ENCODE assay signal across 8 cellular contexts in genomic region chr17:82065193-82065637, GRCh38. TPM values are rescaled to one million over a fixed set of nuclear protein-coding genes. Genes with fewer than 3 reads are reported as not detected.
DNase-seq lines count a peak whose midpoint lies in the region; ATAC-seq and TF ChIP-seq lines count a peak whose summit lies in the region.

No MANE protein-coding gene starts in this region.

- TF ChIP-seq CTCF in H9 (conservative IDR thresholded peaks at IDR 0.05) (no peak), SU-DHL-6 (IDR thresholded peaks at IDR 0.05; ENCODE audit: insufficient read depth, low read length, poor library complexity, severe bottlenecking) (no peak), endodermal cell (conservative IDR thresholded peaks at IDR 0.05) (no peak), natural killer cell (IDR thresholded peaks at IDR 0.05) (no peak)

- H3K9me3 Mint-ChIP-seq in H9, result no peaks in the 10 kb centered on the region; a peak in 1 of 5 replicates
- H3K9me3 Mint-ChIP-seq in endodermal cell, result no peaks in the 10 kb centered on the region
- no peaks in the 10 kb centered on the region for H3K9me3 Mint-ChIP-seq in natural killer cell

- H3K27me3 Mint-ChIP-seq in H9 (ENCODE audit: low read depth) (peaks cover 10% of the 10 kb centered on the region), endodermal cell (ENCODE audit: insufficient read depth) (peaks cover 7% of the 10 kb centered on the region), natural killer cell (ENCODE audit: low read depth in 2 of 2) (no peaks in the 10 kb centered on the region)

- H3K27ac ChIP-seq in H9 (ENCODE audit: insufficient read length, low read depth, low read length) (no peak overlapping the region), SU-DHL-6 (ENCODE audit: low read depth, low read length) (peak overlapping the region; percentile 39), endodermal cell (ENCODE audit: low read depth, low read length) (no peak overlapping the region)

- no peaks in the 10 kb centered on the region for H3K27me3 ChIP-seq in H9 (ENCODE audit: insufficient read depth, low read length)
- no peaks in the 10 kb centered on the region for H3K27me3 ChIP-seq in SU-DHL-6 (ENCODE audit: low read length)
- H3K27me3 ChIP-seq in endodermal cell (ENCODE audit: control insufficient read depth, insufficient read depth, low read length, poor library complexity, severe bottlenecking), result peaks cover 3% of the 10 kb centered on the region

- H3K36me3 Mint-ChIP-seq in H9 (ENCODE audit: insufficient read depth in 1 of 3, low read depth in 3 of 3) (peaks cover 3 to 15% (median 11%) of the 10 kb centered on the region in 3 experiments), endodermal cell (ENCODE audit: low read depth) (peaks cover 4% of the 10 kb centered on the region), natural killer cell (no peaks in the 10 kb centered on the region)

- H3K9me3 ChIP-seq in H9 (ENCODE audit: control insufficient read depth, low read depth, low read length), result no peaks in the 10 kb centered on the region
- H3K9me3 ChIP-seq in SU-DHL-6 (ENCODE audit: insufficient read depth, low read length), result no peaks in the 10 kb centered on the region
- no peaks in the 10 kb centered on the region for H3K9me3 ChIP-seq in endodermal cell (ENCODE audit: control insufficient read depth, low read length)

- H3K27ac Mint-ChIP-seq in H9, result no peak overlapping the region
- H3K27ac Mint-ChIP-seq in endodermal cell, result no peak overlapping the region
- H3K27ac Mint-ChIP-seq in natural killer cell, result peak overlapping the region in 1 of 2 donors; percentile 56

- no peak overlapping the region for H4K8ac ChIP-seq in H9 (replicated peaks; ENCODE audit: insufficient read length, low read depth, low read length)

- peak overlapping the region; percentile 70 to 73 for H3K4me3 Mint-ChIP-seq in H9
- H3K4me3 Mint-ChIP-seq in endodermal cell, result peak overlapping the region; percentile 68
- peak overlapping the region; percentile 75 for H3K4me3 Mint-ChIP-seq in natural killer cell

- H3K79me1 ChIP-seq in H9 (ENCODE audit: insufficient read depth, low read depth, low read length, poor library complexity, severe bottlenecking), result no peaks in the 10 kb centered on the region

- H2BK20ac ChIP-seq in H9 (ENCODE audit: low read depth, low read length, poor library complexity, severe bottlenecking), result no peak overlapping the region

- no peak overlapping the region for H3K23ac ChIP-seq in H9 (ENCODE audit: insufficient read length, low read depth, low read length)

- no peak overlapping the region for H2BK15ac ChIP-seq in H9 (ENCODE audit: low read depth, low read length)

- H3K4me3 ChIP-seq in SU-DHL-6 (ENCODE audit: insufficient read depth, low read length, poor library complexity, severe bottlenecking) (peak overlapping the region; percentile 59), endodermal cell (ENCODE audit: low read length) (peak overlapping the region; percentile 82)

- H3K4me1 ChIP-seq in H9 (ENCODE audit: insufficient read depth, low read length) (no peaks in the 10 kb centered on the region), endodermal cell (ENCODE audit: control insufficient read depth, insufficient read depth, low read length) (peaks cover 4% of the 10 kb centered on the region)

- H2AK5ac ChIP-seq in H9 (ENCODE audit: insufficient read length, low read length), result no peak overlapping the region

- H3K14ac ChIP-seq in H9 (ENCODE audit: insufficient read depth, low read length), result peak overlapping the region; percentile 9; the same call in 1 of the 2 replicates

- peak overlapping the region; percentile 75 for H3K4me2 ChIP-seq in H9 (ENCODE audit: insufficient read depth, insufficient read length, low read length)
- H3K4me2 ChIP-seq in SU-DHL-6 (ENCODE audit: low read depth, low read length, poor library complexity, severe bottlenecking), result peak overlapping the region; percentile 62

- no peak overlapping the region for H2AFZ ChIP-seq in H9 (ENCODE audit: low read length)
- H2AFZ ChIP-seq in SU-DHL-6 (ENCODE audit: low read depth, low read length, severe bottlenecking), result no peak overlapping the region

- peaks cover 15% of the 10 kb centered on the region for H3K23me2 ChIP-seq in H9 (ENCODE audit: insufficient read length, low read depth, low read length, poor library complexity, severe bottlenecking)

- no peak overlapping the region for H2BK12ac ChIP-seq in H9 (ENCODE audit: insufficient read length, low read depth, low read length)

- no CpG with 5 or more reads among the region's 47 CpGs for WGBS in H9 (ENCODE audit: extremely low coverage, insufficient read length, low lambda C conversion rate)
- 2 to 11% methylated on average over 7 to 47 of the region's 47 CpGs for WGBS in endodermal cell (ENCODE audit: insufficient coverage in 1 of 2, insufficient read length in 1 of 2), 2 experiments

- peak; percentile 52 for DNase-seq in COLO668 (lab: John Stamatoyannopoulos, UW; ENCODE audit: unreplicated experiment)
- no peak for DNase-seq in H9
- DNase-seq in endodermal cell, result no peak
- no peak for DNase-seq in natural killer cell
- no peak for DNase-seq in Ammon's horn (ENCODE audit: low spot score)

- ATAC-seq in natural killer cell, result peak; percentile 65 to 70 (median 70)
- ATAC-seq in GM21528 (IDR thresholded peaks at IDR 0.05; ENCODE audit: low FRiP score, unreplicated experiment), result no peak
- ATAC-seq in HG03469 (IDR thresholded peaks at IDR 0.05; ENCODE audit: unreplicated experiment), result no peak

- no peak overlapping the region for H3K56ac ChIP-seq in H9 (ENCODE audit: insufficient read length, low read depth, low read length)

- intact Hi-C loops in natural killer cell (cut with micrococcal nuclease), result no loop called here

- H2BK120ac ChIP-seq in H9 (ENCODE audit: low read depth, low read length, poor library complexity, severe bottlenecking), result no peak overlapping the region

- H2BK5ac ChIP-seq in H9 (ENCODE audit: insufficient read length, low read length), result no peak overlapping the region

- H3K4me1 Mint-ChIP-seq in H9 (peaks cover 4 to 5% of the 10 kb centered on the region in 2 experiments), endodermal cell (peaks cover 5% of the 10 kb centered on the region), natural killer cell (peaks cover 4 to 16% of the 10 kb centered on the region in 2 donors)

- no peak overlapping the region for H4K91ac ChIP-seq in H9 (ENCODE audit: insufficient read length, low read depth, low read length)

- H4K5ac ChIP-seq in H9 (ENCODE audit: insufficient read length, low read depth, low read length), result no peak overlapping the region

- H3K9me2 ChIP-seq in SU-DHL-6 (replicated peaks; ENCODE audit: insufficient read depth, low read length), result no peaks in the 10 kb centered on the region

- no peak overlapping the region for H3K18ac ChIP-seq in H9 (ENCODE audit: insufficient read length, low read depth, low read length)

- no peaks in the 10 kb centered on the region for H3F3A ChIP-seq in SU-DHL-6 (ENCODE audit: insufficient read depth)

- H3K9ac ChIP-seq in H9 (ENCODE audit: extremely low read depth, insufficient read length, low read length) (peak overlapping the region; percentile 47), SU-DHL-6 (ENCODE audit: low read length) (peak overlapping the region; percentile 92), endodermal cell (ENCODE audit: extremely low read depth, low read length, poor library complexity, severe bottlenecking) (peak overlapping the region; percentile 74)

- no peak overlapping the region for H3T11ph ChIP-seq in H9 (ENCODE audit: low read length)

- H4K20me1 ChIP-seq in H9 (ENCODE audit: control insufficient read depth, insufficient read depth, insufficient read length) (no peaks in the 10 kb centered on the region), SU-DHL-6 (ENCODE audit: low read depth, low read length) (no peaks in the 10 kb centered on the region)

- no peak overlapping the region for H3K4ac ChIP-seq in H9 (ENCODE audit: low read depth, low read length)

- H3K36me3 ChIP-seq in SU-DHL-6 (ENCODE audit: low read length), result no peaks in the 10 kb centered on the region
- H3K36me3 ChIP-seq in endodermal cell (ENCODE audit: control insufficient read depth, insufficient read depth, low read length), result peaks cover 14% of the 10 kb centered on the region

- H3K79me2 ChIP-seq in H9 (ENCODE audit: insufficient read depth, low read length) (no peaks in the 10 kb centered on the region), SU-DHL-6 (ENCODE audit: insufficient read depth, low read length) (peaks cover 8% of the 10 kb centered on the region; the same call in 1 of the 2 replicates)

RNA-seq across cellular contexts. Expression of gene DUS1L, which starts 0.4 kb away (rescaled TPM):
- total RNA-seq in H9 (2021) (103 and 104 TPM in 2 replicates), endodermal cell (100 to 1,000 TPM in 1 of 2 donors, 10 to 100 TPM in 1; 85.3 to 108 TPM), natural killer cell (100 to 1,000 TPM; 122 to 144 (median 136) TPM)
- polyA plus RNA-seq in endodermal cell (2013, experiment 1 of 2), result 74.8 TPM
- 69.5 TPM for polyA plus RNA-seq in endodermal cell (2013, experiment 2 of 2)

RNA-seq across cellular contexts. Expression of gene GPS1, which starts 13.5 kb away (rescaled TPM):
- total RNA-seq in H9 (2021) (164 TPM in 2 replicates), endodermal cell (100 to 1,000 TPM; 152 to 153 TPM), natural killer cell (10 to 100 TPM; 78.9 to 87.6 (median 85.3) TPM)
- 128 TPM for polyA plus RNA-seq in endodermal cell (2013, experiment 1 of 2)
- polyA plus RNA-seq in endodermal cell (2013, experiment 2 of 2), result 119 TPM

RNA-seq across cellular contexts. Expression of gene RFNG, which starts 13.6 kb away (rescaled TPM):
- total RNA-seq in H9 (2021) (34.0 and 36.5 TPM in 2 replicates), endodermal cell (10 to 100 TPM; 46.3 to 54.5 TPM), natural killer cell (10 to 100 TPM; 22.7 to 26.7 (median 23.2) TPM)
- 44.6 TPM for polyA plus RNA-seq in endodermal cell (2013, experiment 1 of 2)
- 43.4 TPM for polyA plus RNA-seq in endodermal cell (2013, experiment 2 of 2)

RNA-seq across cellular contexts. Expression of gene DCXR, which starts 27.7 kb away (rescaled TPM):
- total RNA-seq in H9 (2021) (90.6 and 93.6 TPM in 2 replicates), endodermal cell (10 to 100 TPM; 73.8 to 83.6 TPM), natural killer cell (100 to 1,000 TPM in 2 of 3 donors, 10 to 100 TPM in 1; 93.9 to 171 (median 145) TPM)
- polyA plus RNA-seq in endodermal cell (2013, experiment 1 of 2), result 84.8 TPM
- polyA plus RNA-seq in endodermal cell (2013, experiment 2 of 2), result 72.9 TPM

RNA-seq across cellular contexts. Expression of gene FASN, which starts 32.8 kb away (rescaled TPM):
- 420 and 433 TPM in 2 replicates for total RNA-seq in H9 (2021)
- 100 to 1,000 TPM; 371 to 498 TPM for total RNA-seq in endodermal cell
- 301 TPM for polyA plus RNA-seq in endodermal cell (2013, experiment 1 of 2)
- polyA plus RNA-seq in endodermal cell (2013, experiment 2 of 2), result 312 TPM
- total RNA-seq in natural killer cell, result 10 to 100 TPM; 53.8 to 56.2 (median 54.0) TPM

Comparison
In these comparisons a context has a peak if more than half of its experiments do, and no peak if none do; other contexts are left out.
1. ATAC-seq: peak in natural killer cell (3 of 3); none in GM21528 (single experiment) and HG03469 (single experiment).
2. Peak in every context shown above with its lines, with median percentiles within 50 percentile points of each other: H3K9ac ChIP-seq and H3K4me3 Mint-ChIP-seq.